Comparison of ENCODE assay signal across 11 cellular contexts in genomic region chrX:71941771-71942170, GRCh38. TPM values are rescaled to one million over a fixed set of nuclear protein-coding genes. Genes with fewer than 3 reads are reported as not detected.
DNase-seq lines count a peak whose midpoint lies in the region; ATAC-seq and TF ChIP-seq lines count a peak whose summit lies in the region.
"Had no signal": no experiment of that assay in that cellular context is flagged by ENCODE, and none has a peak within 500 bp of the region (broad histone marks: within the 10 kb centered on the region; RNA-seq: fewer than 3 reads in every experiment).

No MANE protein-coding gene starts in this region.

- DNase-seq in choroid plexus epithelial cell (ENCODE audit: low read depth) (peak; percentile 65), islet precursor cell (peak; percentile 90), upper lobe of right lung (no peak), NCI-H2171 treated with DMSO at 0.1 percent for 48 hours (lab: John Stamatoyannopoulos, UW) (no peak), DMS 273 treated with DMSO at 0.1 percent for 48 hours (lab: John Stamatoyannopoulos, UW) (no peak)
- no peak for DNase-seq in activated naive CD8-positive, alpha-beta T cell treated with anti-CD3 and anti-CD28 coated beads for 36 hours
- DNase-seq: Karpas-422, NCI-H69, right lobe of liver, SW 1271 had no signal

- H3K4me3 Mint-ChIP-seq in activated naive CD8-positive, alpha-beta T cell treated with anti-CD3 and anti-CD28 coated beads for 36 hours = no peak overlapping the region

- ATAC-seq in upper lobe of right lung = peak; percentile 42

- peaks cover 22% of the 10 kb centered on the region for H3K4me1 ChIP-seq in HUES48 (ENCODE audit: control insufficient read depth, insufficient read depth, low read length)
- H3K4me1 ChIP-seq in upper lobe of right lung = no peaks in the 10 kb centered on the region
- H3K4me1 ChIP-seq: right lobe of liver had no signal

- no peak overlapping the region for H3K27ac Mint-ChIP-seq in activated naive CD8-positive, alpha-beta T cell treated with anti-CD3 and anti-CD28 coated beads for 36 hours

- no peaks in the 10 kb centered on the region for H3K4me1 Mint-ChIP-seq in activated naive CD8-positive, alpha-beta T cell treated with anti-CD3 and anti-CD28 coated beads for 36 hours

- no peak for TF ChIP-seq CTCF in choroid plexus epithelial cell (conservative IDR thresholded peaks at IDR 0.05; ENCODE audit: low read depth, low read length)
- TF ChIP-seq CTCF in upper lobe of right lung (IDR thresholded peaks at IDR 0.05) = no peak

- intact Hi-C loops in upper lobe of right lung (cut with DNase I) = no loop called here

- H3K27me3 ChIP-seq in HUES48 (ENCODE audit: control insufficient read depth, insufficient read depth, low read length) (no peaks in the 10 kb centered on the region), upper lobe of right lung (no peaks in the 10 kb centered on the region)
- H3K27me3 ChIP-seq: right lobe of liver had no signal

- H3K4me3 ChIP-seq in HUES48 (ENCODE audit: low read depth, low read length) = no peak overlapping the region
- H3K4me3 ChIP-seq in choroid plexus epithelial cell (ENCODE audit: low read depth, low read length) = no peak overlapping the region
- H3K4me3 ChIP-seq in upper lobe of right lung = no peak overlapping the region
- H3K4me3 ChIP-seq: right lobe of liver had no signal

- H3K9me3 Mint-ChIP-seq in activated naive CD8-positive, alpha-beta T cell treated with anti-CD3 and anti-CD28 coated beads for 36 hours = no peaks in the 10 kb centered on the region

- H3K36me3 Mint-ChIP-seq in activated naive CD8-positive, alpha-beta T cell treated with anti-CD3 and anti-CD28 coated beads for 36 hours = no peaks in the 10 kb centered on the region

- no peak overlapping the region for H3K9ac ChIP-seq in HUES48 (ENCODE audit: low read depth, low read length)

- H3K27ac ChIP-seq in HUES48 (ENCODE audit: low read depth, low read length) (peak overlapping the region; percentile 66), upper lobe of right lung (no peak overlapping the region)
- H3K27ac ChIP-seq: right lobe of liver had no signal

- peaks cover 5% of the 10 kb centered on the region for H3K9me3 ChIP-seq in HUES48 (ENCODE audit: control insufficient read depth, insufficient read depth, low read length)
- no peaks in the 10 kb centered on the region for H3K9me3 ChIP-seq in upper lobe of right lung
- H3K9me3 ChIP-seq: right lobe of liver had no signal

- H3K36me3 ChIP-seq in HUES48 (ENCODE audit: control insufficient read depth, insufficient read depth, low read length) (no peaks in the 10 kb centered on the region), upper lobe of right lung (no peaks in the 10 kb centered on the region)
- H3K36me3 ChIP-seq: right lobe of liver had no signal

- no peaks in the 10 kb centered on the region for H3K27me3 Mint-ChIP-seq in activated naive CD8-positive, alpha-beta T cell treated with anti-CD3 and anti-CD28 coated beads for 36 hours

RNA-seq across cellular contexts. Expression of gene NHSL2, which starts 31.1 kb away (rescaled TPM):
- 17.3 TPM for total RNA-seq in upper lobe of right lung
- total RNA-seq in activated naive CD8-positive, alpha-beta T cell treated with anti-CD3 and anti-CD28 coated beads for 36 hours = under 1 TPM; 0.10 to 0.31 TPM

Comparison
In these comparisons a context has a peak if more than half of its experiments do, and no peak if none do; other contexts are left out.
1. DNase-seq: peak in choroid plexus epithelial cell (single experiment) and islet precursor cell (single experiment); none in upper lobe of right lung (single experiment), NCI-H2171 treated with DMSO at 0.1 percent for 48 hours (single experiment), activated naive CD8-positive, alpha-beta T cell treated with anti-CD3 and anti-CD28 coated beads for 36 hours (single experiment) and DMS 273 treated with DMSO at 0.1 percent for 48 hours (single experiment).
2. RNA of gene NHSL2, which starts 31.1 kb away (total RNA-seq): 17.3 TPM in upper lobe of right lung (single experiment); 0.10 to 0.31 TPM in activated naive CD8-positive, alpha-beta T cell treated with anti-CD3 and anti-CD28 coated beads for 36 hours; every median in the first group is over 10 times any median in the second.